Comparison of ENCODE assay signal across 7 cellular contexts in genomic region chrX:132216806-132217202, GRCh38. TPM values are rescaled to one million over a fixed set of nuclear protein-coding genes. Genes with fewer than 3 reads are reported as not detected.
DNase-seq lines count a peak whose midpoint lies in the region; ATAC-seq and TF ChIP-seq lines count a peak whose summit lies in the region.

No MANE protein-coding gene starts in this region.

- peaks cover 24% of the 10 kb centered on the region for H3K4me1 Mint-ChIP-seq in T-helper 2 cell treated with Interferon-gamma antibody and Interleukin-4, amounts not matched to agents 5 μg/mL and 100 μg/mL, for 36 hours (ENCODE audit: low read depth)

- peak overlapping the region; percentile 98 for H3K27ac Mint-ChIP-seq in T-helper 2 cell treated with Interferon-gamma antibody and Interleukin-4, amounts not matched to agents 5 μg/mL and 100 μg/mL, for 36 hours

- H3K4me3 ChIP-seq in esophagus (ENCODE audit: low read depth in 1 of 2, low read length in 2 of 2) (peak overlapping the region; percentile 54 to 82), parathyroid adenoma (ENCODE audit: low read depth, low read length) (peak overlapping the region; percentile 75)

- peak overlapping the region; percentile 86 for H3K4me3 Mint-ChIP-seq in T-helper 2 cell treated with Interferon-gamma antibody and Interleukin-4, amounts not matched to agents 5 μg/mL and 100 μg/mL, for 36 hours

- H3K9me3 Mint-ChIP-seq in T-helper 2 cell treated with Interferon-gamma antibody and Interleukin-4, amounts not matched to agents 5 μg/mL and 100 μg/mL, for 36 hours: no peaks in the 10 kb centered on the region

- H2AFZ ChIP-seq in parathyroid adenoma: peak overlapping the region; percentile 84

- H3K27me3 ChIP-seq in esophagus (ENCODE audit: control insufficient read depth in 1 of 2, insufficient read depth in 2 of 2, low read length in 2 of 2) (no peaks in the 10 kb centered on the region), parathyroid adenoma (ENCODE audit: control insufficient read depth, insufficient read depth, low read length) (no peaks in the 10 kb centered on the region)

- peak overlapping the region; percentile 87 for H3K9ac ChIP-seq in parathyroid adenoma

- peak; percentile 24 for DNase-seq in T-helper 2 cell treated with Interferon-gamma antibody and Interleukin-4, amounts not matched to agents 5 μg/mL and 100 μg/mL, for 36 hours (ENCODE audit: low spot score)
- DNase-seq in superior temporal gyrus (ENCODE audit: extremely low spot score) (no peak), COR-L47 (lab: John Stamatoyannopoulos, UW) (no peak)

- H3K36me3 ChIP-seq in esophagus (ENCODE audit: control insufficient read depth in 2 of 2, insufficient read depth in 2 of 2, low read length in 1 of 2) (no peaks in the 10 kb centered on the region), parathyroid adenoma (ENCODE audit: control insufficient read depth, insufficient read depth, low read length) (no peaks in the 10 kb centered on the region)

- ATAC-seq in GM18909 (IDR thresholded peaks at IDR 0.05; ENCODE audit: poor library complexity, unreplicated experiment): peak; percentile 17
- peak; percentile 19 for ATAC-seq in HG02852 (IDR thresholded peaks at IDR 0.05; ENCODE audit: unreplicated experiment)

- H3K36me3 Mint-ChIP-seq in T-helper 2 cell treated with Interferon-gamma antibody and Interleukin-4, amounts not matched to agents 5 μg/mL and 100 μg/mL, for 36 hours (ENCODE audit: low read depth): peaks cover 25% of the 10 kb centered on the region

- H3K27ac ChIP-seq in esophagus (ENCODE audit: low read depth in 2 of 2, low read length in 1 of 2) (peak overlapping the region; percentile 92 to 99), parathyroid adenoma (peak overlapping the region; percentile 96)

- H3K79me2 ChIP-seq in parathyroid adenoma: no peaks in the 10 kb centered on the region

- H3K9me3 ChIP-seq in esophagus (ENCODE audit: control insufficient read depth in 2 of 2, insufficient read depth in 1 of 2, low read depth in 1 of 2, low read length in 1 of 2): no peaks in the 10 kb centered on the region
- H3K9me3 ChIP-seq in parathyroid adenoma (ENCODE audit: control insufficient read depth, low read length): no peaks in the 10 kb centered on the region

- 1 to 18% methylated on average over 11 of the region's 11 CpGs for WGBS in esophagus, 2 donors

- TF ChIP-seq CTCF in parathyroid adenoma (IDR thresholded peaks at IDR 0.05): no peak

- H3K4me2 ChIP-seq in parathyroid adenoma (ENCODE audit: low read length): peak overlapping the region; percentile 72

- no peaks in the 10 kb centered on the region for H3K4me1 ChIP-seq in esophagus (ENCODE audit: control insufficient read depth in 2 of 2, insufficient read depth in 2 of 2, low read length in 1 of 2)
- H3K4me1 ChIP-seq in parathyroid adenoma: peaks cover 10% of the 10 kb centered on the region

- H3K27me3 Mint-ChIP-seq in T-helper 2 cell treated with Interferon-gamma antibody and Interleukin-4, amounts not matched to agents 5 μg/mL and 100 μg/mL, for 36 hours (ENCODE audit: low read depth): no peaks in the 10 kb centered on the region

RNA-seq across cellular contexts. Expression of gene RAP2C, which starts 2.4 kb away (rescaled TPM):
- polyA plus RNA-seq in esophagus: 10 to 100 TPM; 12.8 to 13.0 TPM
